ENCODE assay signal across 15 cellular contexts in the genomic region with DNA sequence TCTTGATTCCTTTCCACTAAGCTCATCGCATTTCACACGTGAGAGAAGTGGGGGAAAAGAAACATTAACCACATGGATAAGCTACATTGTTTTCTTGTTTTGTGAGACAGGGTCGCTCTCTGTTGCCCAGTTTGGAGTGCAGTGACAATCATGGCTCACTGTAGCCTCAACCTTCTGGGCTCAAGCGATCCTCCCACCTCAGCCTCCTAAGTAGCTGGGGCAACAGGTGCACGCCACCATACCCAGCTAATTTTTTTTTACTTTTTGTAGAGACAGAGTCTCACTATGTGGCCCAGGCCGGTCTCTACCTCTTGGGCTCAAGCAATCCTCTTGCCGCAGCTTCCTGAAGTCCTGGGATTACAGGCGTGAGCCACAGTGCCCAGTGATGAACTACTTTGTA. TPM values are rescaled to one million over a fixed set of nuclear protein-coding genes. Genes with fewer than 3 reads are reported as not detected.
DNase-seq lines count a peak whose midpoint lies in the region; ATAC-seq and TF ChIP-seq lines count a peak whose summit lies in the region.
"Had no signal": no experiment of that assay in that cellular context is flagged by ENCODE, and none has a peak within 500 bp of the region (broad histone marks: within the 10 kb centered on the region; RNA-seq: fewer than 3 reads in every experiment).

No MANE protein-coding gene starts in this region.

- peak overlapping the region; percentile 66 for H3K4me3 ChIP-seq in GM12865 (ENCODE audit: low read depth, low read length)
- H3K4me3 ChIP-seq in naive thymus-derived CD4-positive, alpha-beta T cell (ENCODE audit: low read length) = peak overlapping the region; percentile 65
- no peak overlapping the region for H3K4me3 ChIP-seq in endodermal cell (ENCODE audit: low read length)

- ATAC-seq in CD4-positive, alpha-beta T cell (ENCODE audit: poor library complexity) = no peak
- ATAC-seq in activated T-helper 17 cell treated with anti-CD3 and anti-CD28 coated beads, Interleukin-2, amount 50 U/mL, for 72 hours (replicated peaks) = no peak
- no peak for ATAC-seq in naive thymus-derived CD4-positive, alpha-beta T cell
- ATAC-seq: esophagus mucosa, heart left ventricle, left cardiac atrium, right cardiac atrium had no signal

- TF ChIP-seq CTCF in CD4-positive, alpha-beta T cell (IDR thresholded peaks at IDR 0.05) = no peak
- TF ChIP-seq CTCF in GM12865 (IDR thresholded peaks at IDR 0.05; ENCODE audit: insufficient read depth, low read depth, low read length, missing control alignments) = no peak
- no peak for TF ChIP-seq CTCF in GM20000 (IDR thresholded peaks at IDR 0.05; ENCODE audit: extremely low read depth, missing control alignments)
- TF ChIP-seq CTCF in endodermal cell (conservative IDR thresholded peaks at IDR 0.05) = no peak

- no peak overlapping the region for H3K27ac ChIP-seq in CD4-positive, alpha-beta T cell (ENCODE audit: low read depth, low read length)
- H3K27ac ChIP-seq in naive thymus-derived CD4-positive, alpha-beta T cell (ENCODE audit: low read depth, low read length) = peak overlapping the region; percentile 79
- H3K27ac ChIP-seq in endodermal cell (ENCODE audit: low read depth, low read length) = no peak overlapping the region

- intact Hi-C loops in CD4-positive, alpha-beta T cell (cut with DNase I, micrococcal nuclease) = loop anchor here (5.0 to 10.0 kb wide), 3 partner anchors 40 to 522 kb away; a partner anchor contains a TSS
- intact Hi-C loops in naive thymus-derived CD4-positive, alpha-beta T cell (cut with micrococcal nuclease) = loop anchor here (2.0 to 10.0 kb wide), 6 partner anchors 18 to 1948 kb away; a partner anchor contains a TSS

- no peak for DNase-seq in CD4-positive, alpha-beta T cell
- no peak for DNase-seq in GM12865 (ENCODE audit: low read depth)
- DNase-seq in naive thymus-derived CD4-positive, alpha-beta T cell = no peak
- no peak for DNase-seq in EL
- no peak for DNase-seq in superior temporal gyrus (ENCODE audit: extremely low spot score)
- DNase-seq in GM20000 (ENCODE audit: low spot score) = no peak
- DNase-seq in endodermal cell = no peak
- DNase-seq: activated CD4-positive, alpha-beta T cell treated with anti-CD3 and anti-CD28 coated beads for 1 hour; HCEC 1CT; heart left ventricle; left cardiac atrium; NCI-H2107; right cardiac atrium had no signal

- no peaks in the 10 kb centered on the region for H3K27me3 ChIP-seq in CD4-positive, alpha-beta T cell (ENCODE audit: control insufficient read depth, insufficient read depth, low read length)
- H3K27me3 ChIP-seq in naive thymus-derived CD4-positive, alpha-beta T cell (ENCODE audit: control insufficient read depth in 2 of 2, insufficient read depth in 2 of 2, low read length in 2 of 2) = no peaks in the 10 kb centered on the region
- no peaks in the 10 kb centered on the region for H3K27me3 ChIP-seq in endodermal cell (ENCODE audit: control insufficient read depth, insufficient read depth, low read length, poor library complexity, severe bottlenecking)
- H3K27me3 ChIP-seq: heart left ventricle had no signal

- H3K36me3 Mint-ChIP-seq in CD4-positive, alpha-beta T cell (ENCODE audit: low read depth) = peaks cover 25% of the 10 kb centered on the region
- peaks cover 79% of the 10 kb centered on the region for H3K36me3 Mint-ChIP-seq in activated T-helper 17 cell treated with anti-CD3 and anti-CD28 coated beads, Interleukin-2, amount 50 U/mL, for 72 hours (ENCODE audit: low read depth)
- H3K36me3 Mint-ChIP-seq in naive thymus-derived CD4-positive, alpha-beta T cell = peaks cover 0 to 22% (median 0%) of the 10 kb centered on the region in 5 donors
- H3K36me3 Mint-ChIP-seq in endodermal cell (ENCODE audit: low read depth) = peaks cover 3% of the 10 kb centered on the region

- peaks cover 82% of the 10 kb centered on the region for H3K4me1 Mint-ChIP-seq in CD4-positive, alpha-beta T cell (ENCODE audit: low read depth)
- peaks cover 52% of the 10 kb centered on the region for H3K4me1 Mint-ChIP-seq in activated T-helper 17 cell treated with anti-CD3 and anti-CD28 coated beads, Interleukin-2, amount 50 U/mL, for 72 hours
- H3K4me1 Mint-ChIP-seq in naive thymus-derived CD4-positive, alpha-beta T cell = peaks cover 50 to 83% (median 79%) of the 10 kb centered on the region in 7 donors
- peaks cover 41% of the 10 kb centered on the region for H3K4me1 Mint-ChIP-seq in endodermal cell

- H3K4me3 Mint-ChIP-seq in CD4-positive, alpha-beta T cell = peak overlapping the region; percentile 90
- peak overlapping the region; percentile 95 for H3K4me3 Mint-ChIP-seq in activated T-helper 17 cell treated with anti-CD3 and anti-CD28 coated beads, Interleukin-2, amount 50 U/mL, for 72 hours
- peak overlapping the region; percentile 6 to 96 (median 66) for H3K4me3 Mint-ChIP-seq in naive thymus-derived CD4-positive, alpha-beta T cell
- no peak overlapping the region for H3K4me3 Mint-ChIP-seq in endodermal cell

- no peaks in the 10 kb centered on the region for H3K9me3 ChIP-seq in CD4-positive, alpha-beta T cell (ENCODE audit: control insufficient read depth, low read length)
- H3K9me3 ChIP-seq in naive thymus-derived CD4-positive, alpha-beta T cell (ENCODE audit: control insufficient read depth in 2 of 3, low read length in 3 of 3) = no peaks in the 10 kb centered on the region
- no peaks in the 10 kb centered on the region for H3K9me3 ChIP-seq in endodermal cell (ENCODE audit: control insufficient read depth, low read length)
- H3K9me3 ChIP-seq: heart left ventricle had no signal

- no peaks in the 10 kb centered on the region for H3K27me3 Mint-ChIP-seq in CD4-positive, alpha-beta T cell
- no peaks in the 10 kb centered on the region for H3K27me3 Mint-ChIP-seq in activated T-helper 17 cell treated with anti-CD3 and anti-CD28 coated beads, Interleukin-2, amount 50 U/mL, for 72 hours
- H3K27me3 Mint-ChIP-seq in naive thymus-derived CD4-positive, alpha-beta T cell = no peaks in the 10 kb centered on the region
- H3K27me3 Mint-ChIP-seq in endodermal cell (ENCODE audit: insufficient read depth) = peaks cover 16% of the 10 kb centered on the region

- POLR2A ChIA-PET in CD4-positive, alpha-beta T cell (lab: Charles Lee) = interaction anchor here (1.3 to 2.7 kb wide), 5 partner anchors 8 to 326 kb away, joined by 3 to 12 read pairs (median 4); no protein-coding TSS in a partner anchor
- POLR2A ChIA-PET in naive thymus-derived CD4-positive, alpha-beta T cell (lab: Charles Lee) = interaction anchor here (1.1 to 1.8 kb wide), 3 partner anchors 8 to 17 kb away, joined by 3 to 9 read pairs (median 8); no protein-coding TSS in a partner anchor

- no peaks in the 10 kb centered on the region for H3K9me3 Mint-ChIP-seq in CD4-positive, alpha-beta T cell
- H3K9me3 Mint-ChIP-seq in activated T-helper 17 cell treated with anti-CD3 and anti-CD28 coated beads, Interleukin-2, amount 50 U/mL, for 72 hours = no peaks in the 10 kb centered on the region
- no peaks in the 10 kb centered on the region for H3K9me3 Mint-ChIP-seq in naive thymus-derived CD4-positive, alpha-beta T cell
- H3K9me3 Mint-ChIP-seq in endodermal cell = no peaks in the 10 kb centered on the region

- no peak overlapping the region for H3K9ac ChIP-seq in endodermal cell (ENCODE audit: extremely low read depth, low read length, poor library complexity, severe bottlenecking)

- peaks cover 34 to 63% of the 10 kb centered on the region in 2 donors for H3K4me1 ChIP-seq in naive thymus-derived CD4-positive, alpha-beta T cell (ENCODE audit: control insufficient read depth in 2 of 2, insufficient read depth in 2 of 2, low read length in 2 of 2)
- H3K4me1 ChIP-seq in endodermal cell (ENCODE audit: control insufficient read depth, insufficient read depth, low read length) = peaks cover 9% of the 10 kb centered on the region

- H3K36me3 ChIP-seq in naive thymus-derived CD4-positive, alpha-beta T cell (ENCODE audit: control insufficient read depth in 2 of 3, insufficient read depth in 3 of 3, low read length in 3 of 3) = no peaks in the 10 kb centered on the region
- H3K36me3 ChIP-seq in endodermal cell (ENCODE audit: control insufficient read depth, insufficient read depth, low read length) = no peaks in the 10 kb centered on the region

- CTCF ChIA-PET in CD4-positive, alpha-beta T cell (lab: Charles Lee) = interaction anchor here (1.9 to 2.1 kb wide), 2 partner anchors 8 to 18 kb away, joined by 6 to 8 read pairs; no protein-coding TSS in a partner anchor
- CTCF ChIA-PET in naive thymus-derived CD4-positive, alpha-beta T cell (lab: Charles Lee) = interaction anchor here (0.6 to 1.7 kb wide), 6 partner anchors 8 to 75 kb away, joined by 3 to 6 read pairs (median 3); no protein-coding TSS in a partner anchor

- 91 to 92% methylated on average over 7 to 8 of the region's 8 CpGs for WGBS in endodermal cell (ENCODE audit: insufficient coverage in 1 of 2, insufficient read length in 1 of 2), 2 experiments

- peak overlapping the region; percentile 90 for H3K27ac Mint-ChIP-seq in CD4-positive, alpha-beta T cell
- peak overlapping the region; percentile 93 for H3K27ac Mint-ChIP-seq in activated T-helper 17 cell treated with anti-CD3 and anti-CD28 coated beads, Interleukin-2, amount 50 U/mL, for 72 hours
- H3K27ac Mint-ChIP-seq in naive thymus-derived CD4-positive, alpha-beta T cell = peak overlapping the region in 8 of 9 donors; percentile 51 to 94 (median 82)
- H3K27ac Mint-ChIP-seq in endodermal cell = no peak overlapping the region

RNA-seq across cellular contexts. Expression of a gene that starts 2.8 kb away (rescaled TPM):
- total RNA-seq in CD4-positive, alpha-beta T cell = 10 to 100 TPM; 69.4 to 77.0 TPM
- total RNA-seq in activated T-helper 17 cell treated with anti-CD3 and anti-CD28 coated beads, Interleukin-2, amount 50 U/mL, for 72 hours = 10 to 100 TPM; 67.2 to 73.9 TPM
- total RNA-seq in naive thymus-derived CD4-positive, alpha-beta T cell = 10 to 100 TPM; 48.3 to 66.9 (median 58.2) TPM
- 10 to 100 TPM; 12.1 to 13.6 TPM for polyA plus RNA-seq in naive thymus-derived CD4-positive, alpha-beta T cell
- total RNA-seq in endodermal cell = 10 to 100 TPM; 36.4 to 43.2 TPM
- 18.8 TPM for polyA plus RNA-seq in endodermal cell (2013, experiment 1 of 2)
- 18.3 TPM for polyA plus RNA-seq in endodermal cell (2013, experiment 2 of 2)
